In the genomic region with DNA sequence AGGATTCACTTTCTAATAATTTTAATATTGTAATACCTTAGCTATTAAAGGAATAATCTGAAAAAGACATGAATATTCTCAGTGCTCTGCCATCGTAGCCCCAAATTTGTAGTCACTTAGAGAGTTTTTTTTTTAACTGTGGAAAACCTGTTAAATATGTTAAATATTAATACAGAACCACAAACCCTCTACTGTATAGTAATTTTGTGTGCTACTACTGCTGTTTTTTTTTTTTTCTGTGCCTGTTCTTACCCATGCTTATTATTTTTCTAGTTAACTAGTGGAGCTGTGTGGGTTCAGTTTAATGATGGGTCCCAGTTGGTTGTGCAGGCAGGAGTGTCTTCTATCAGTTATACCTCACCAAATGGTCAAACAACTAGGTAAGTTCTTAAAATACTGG, we compare ENCODE assay signal across 24 cellular contexts.
"Had no signal": no experiment of that assay in that cellular context is flagged by ENCODE, and none has a peak within 500 bp of the region (broad histone marks: within the 10 kb centered on the region; RNA-seq: fewer than 3 reads in every experiment).

No MANE protein-coding gene starts in this region.

- DNase-seq: occipital lobe; ovary; posterior cingulate gyrus; psoas muscle; right cardiac atrium; right lobe of liver; sigmoid colon; small intestine; stimulated activated CD4-positive, alpha-beta T cell treated with anti-CD3 and anti-CD28 coated beads, Interleukin-15, amount 100 ng/mL, for 24 hours; stimulated activated CD4-positive, alpha-beta T cell treated with anti-CD3 and anti-CD28 coated beads, Interleukin-2, amount 100 ng/mL, for 24 hours; stimulated activated CD4-positive, alpha-beta T cell treated with anti-CD3 and anti-CD28 coated beads, Interleukin-2, amount 100 ng/mL, for 48 hours; stimulated activated CD4-positive, alpha-beta T cell treated with anti-CD3 and anti-CD28 coated beads, Interleukin-4, amount 100 ng/mL, for 24 hours; stimulated activated naive B cell treated with anti-CD40 and anti-IgM and Interleukin-4, amounts not matched to agents 10 μg/mL and 1 μg/mL and 100 μg/mL, for 72 hours; stimulated activated naive CD4-positive, alpha-beta T cell treated with Interleukin-2 at 50 U/mL for 16 hours; stomach; thyroid gland; trophoblast cell; upper lobe of left lung had no signal

- H3K4me3 ChIP-seq: neural progenitor cell, ovary, psoas muscle, right lobe of liver, sigmoid colon, stomach, thoracic aorta, thyroid gland, tibial nerve, upper lobe of left lung, vagina had no signal

- ATAC-seq: psoas muscle; right cardiac atrium; right lobe of liver; stimulated activated effector memory CD8-positive, alpha-beta T cell treated with anti-CD3 and anti-CD28 coated beads, Interleukin-12 subunit alpha, Interleukin-12 subunit beta, amount 100 ng/mL, for 72 hours; stimulated activated naive B cell treated with anti-CD40 and anti-IgM and Interleukin-4, amounts not matched to agents 10 μg/mL and 1 μg/mL and 100 μg/mL, for 72 hours had no signal

- H3K27me3 ChIP-seq: neural progenitor cell, ovary, right lobe of liver, sigmoid colon, stomach, thyroid gland, tibial nerve, upper lobe of left lung, vagina had no signal

- H3K79me2 ChIP-seq: parathyroid adenoma had no signal

- H2AFZ ChIP-seq: neural progenitor cell, parathyroid adenoma had no signal

- H3K9ac ChIP-seq: neural progenitor cell, parathyroid adenoma had no signal

- H3K36me3 ChIP-seq: ovary, right lobe of liver, sigmoid colon, thoracic aorta, thyroid gland, upper lobe of left lung, vagina had no signal

- H3K4me1 ChIP-seq: neural progenitor cell, parathyroid adenoma, psoas muscle, right lobe of liver, sigmoid colon, stomach, thyroid gland, tibial nerve, upper lobe of left lung, vagina had no signal

- H3K27ac ChIP-seq: neural progenitor cell, ovary, parathyroid adenoma, psoas muscle, right lobe of liver, sigmoid colon, stomach, thoracic aorta, thyroid gland, tibial nerve, upper lobe of left lung, vagina had no signal

- H3K4me2 ChIP-seq: neural progenitor cell had no signal

- H3K9me3 ChIP-seq: ovary, psoas muscle, right lobe of liver, sigmoid colon, stomach, thoracic aorta, thyroid gland, upper lobe of left lung, vagina had no signal
